In genomic region chr4:121869841-121870822, GRCh38 we compare ENCODE assay signal across 1 cellular context.
TF ChIP-seq lines count a peak whose summit lies in the region.

A gene with protein sequence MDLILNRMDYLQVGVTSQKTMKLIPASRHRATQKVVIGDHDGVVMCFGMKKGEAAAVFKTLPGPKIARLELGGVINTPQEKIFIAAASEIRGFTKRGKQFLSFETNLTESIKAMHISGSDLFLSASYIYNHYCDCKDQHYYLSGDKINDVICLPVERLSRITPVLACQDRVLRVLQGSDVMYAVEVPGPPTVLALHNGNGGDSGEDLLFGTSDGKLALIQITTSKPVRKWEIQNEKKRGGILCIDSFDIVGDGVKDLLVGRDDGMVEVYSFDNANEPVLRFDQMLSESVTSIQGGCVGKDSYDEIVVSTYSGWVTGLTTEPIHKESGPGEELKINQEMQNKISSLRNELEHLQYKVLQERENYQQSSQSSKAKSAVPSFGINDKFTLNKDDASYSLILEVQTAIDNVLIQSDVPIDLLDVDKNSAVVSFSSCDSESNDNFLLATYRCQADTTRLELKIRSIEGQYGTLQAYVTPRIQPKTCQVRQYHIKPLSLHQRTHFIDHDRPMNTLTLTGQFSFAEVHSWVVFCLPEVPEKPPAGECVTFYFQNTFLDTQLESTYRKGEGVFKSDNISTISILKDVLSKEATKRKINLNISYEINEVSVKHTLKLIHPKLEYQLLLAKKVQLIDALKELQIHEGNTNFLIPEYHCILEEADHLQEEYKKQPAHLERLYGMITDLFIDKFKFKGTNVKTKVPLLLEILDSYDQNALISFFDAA (minus strand): TSS chr4:121870474. CDS start chr4:121870313, 161 bp downstream.

TF ChIP-seq in HepG2, 621 proteins besides CTCF, POLR2A, EP300 and RAD21 (continued from another document):
- TF ChIP-seq ZBTB39 (CRISPR knock-in tag; IDR thresholded peaks at IDR 0.05) (no peak), FIP1L1 (IDR thresholded peaks at IDR 0.05; ENCODE audit: borderline replicate concordance, insufficient read depth, low read depth, low read length) (no peak)
